In the genomic region with DNA sequence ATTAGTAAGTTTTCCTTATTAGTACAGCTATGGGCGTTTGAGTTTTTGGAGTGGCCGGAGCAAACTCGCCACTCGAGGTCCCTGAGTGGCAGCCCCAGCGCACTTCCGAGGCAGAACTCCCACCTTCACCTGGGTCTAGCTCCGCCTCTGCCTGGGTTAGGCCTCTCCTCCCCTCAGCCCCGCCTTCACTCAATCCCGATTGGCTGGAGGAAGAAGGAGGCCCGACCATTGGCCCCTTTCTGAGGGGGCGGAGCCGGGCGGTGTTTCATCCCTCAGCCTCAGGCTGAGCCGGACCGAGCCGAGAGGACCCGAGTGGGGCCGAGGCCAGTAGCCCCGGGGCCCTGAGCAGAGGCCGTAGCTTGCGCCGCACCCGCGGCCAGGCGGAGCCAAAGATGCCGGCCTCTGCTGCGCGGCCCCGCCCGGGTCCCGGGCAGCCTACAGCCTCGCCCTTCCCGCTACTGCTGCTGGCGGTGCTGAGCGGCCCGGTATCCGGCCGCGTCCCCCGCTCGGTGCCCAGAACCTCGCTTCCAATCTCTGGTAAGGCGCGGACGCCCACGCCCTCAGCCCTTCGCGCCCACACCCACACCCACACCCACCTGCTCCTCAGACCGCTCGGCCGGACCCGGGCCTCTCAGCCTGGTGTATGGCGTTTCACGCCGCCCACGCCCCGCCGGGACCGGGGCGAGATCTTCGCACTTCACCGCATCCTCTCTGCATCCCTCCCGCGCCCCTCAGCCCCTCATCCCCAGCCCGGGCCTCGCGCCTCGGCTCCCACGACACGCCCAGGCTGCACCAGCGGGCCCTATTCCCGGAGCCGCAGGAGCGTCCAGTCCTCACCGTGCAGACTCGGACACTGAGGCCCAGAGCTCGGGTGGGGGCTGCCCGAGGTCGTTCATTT, we compare ENCODE assay signal across 8 cellular contexts. TPM values are rescaled to one million over a fixed set of nuclear protein-coding genes. Genes with fewer than 3 reads are reported as not detected.
DNase-seq lines count a peak whose midpoint lies in the region; TF ChIP-seq lines count a peak whose summit lies in the region.

A gene with protein sequence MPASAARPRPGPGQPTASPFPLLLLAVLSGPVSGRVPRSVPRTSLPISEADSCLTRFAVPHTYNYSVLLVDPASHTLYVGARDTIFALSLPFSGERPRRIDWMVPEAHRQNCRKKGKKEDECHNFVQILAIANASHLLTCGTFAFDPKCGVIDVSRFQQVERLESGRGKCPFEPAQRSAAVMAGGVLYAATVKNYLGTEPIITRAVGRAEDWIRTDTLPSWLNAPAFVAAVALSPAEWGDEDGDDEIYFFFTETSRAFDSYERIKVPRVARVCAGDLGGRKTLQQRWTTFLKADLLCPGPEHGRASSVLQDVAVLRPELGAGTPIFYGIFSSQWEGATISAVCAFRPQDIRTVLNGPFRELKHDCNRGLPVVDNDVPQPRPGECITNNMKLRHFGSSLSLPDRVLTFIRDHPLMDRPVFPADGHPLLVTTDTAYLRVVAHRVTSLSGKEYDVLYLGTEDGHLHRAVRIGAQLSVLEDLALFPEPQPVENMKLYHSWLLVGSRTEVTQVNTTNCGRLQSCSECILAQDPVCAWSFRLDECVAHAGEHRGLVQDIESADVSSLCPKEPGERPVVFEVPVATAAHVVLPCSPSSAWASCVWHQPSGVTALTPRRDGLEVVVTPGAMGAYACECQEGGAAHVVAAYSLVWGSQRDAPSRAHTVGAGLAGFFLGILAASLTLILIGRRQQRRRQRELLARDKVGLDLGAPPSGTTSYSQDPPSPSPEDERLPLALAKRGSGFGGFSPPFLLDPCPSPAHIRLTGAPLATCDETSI (plus strand): TSS at position 263 of the 898 bp plus-strand sequence. CDS start 130 bp downstream, at position 393.

- H3K9me3 Mint-ChIP-seq in HFFc6: no peaks in the 10 kb centered on the region

- H3K27ac Mint-ChIP-seq in HFFc6: peak within 1 kb of the TSS; percentile 4

- DNase-seq in GM04504 (ENCODE audit: low read depth): peak; percentile 89
- peak; percentile 93 for DNase-seq in HFFc6
- DNase-seq in NAMALWA (ENCODE audit: low spot score): peak; percentile 96
- DNase-seq in SK-N-DZ (ENCODE audit: low spot score): peak; percentile 97
- DNase-seq in activated naive CD4-positive, alpha-beta T cell treated with anti-CD3 and anti-CD28 coated beads, Interleukin-2, amount 50 U/mL, for 16 hours: peak; percentile 96
- peak; percentile 97 for DNase-seq in globus pallidus (ENCODE audit: low spot score)
- peak; percentile 98 for DNase-seq in occipital lobe (lab: John Stamatoyannopoulos, UW)

- peaks cover 2% of the 10 kb centered on the region for H3K27me3 Mint-ChIP-seq in HFFc6 (ENCODE audit: insufficient read depth)

- TF ChIP-seq CTCF in HFFc6 (IDR thresholded peaks at IDR 0.05): no peak

- H3K36me3 Mint-ChIP-seq in HFFc6 (ENCODE audit: low read depth): no peaks in the 10 kb centered on the region

- H3K4me1 Mint-ChIP-seq in HFFc6 (ENCODE audit: low read depth): peaks cover 29% of the 10 kb centered on the region

- no peak within 1 kb of the TSS for H3K27ac ChIP-seq in temporal lobe (ENCODE audit: low read depth, low read length)

- H3K4me3 Mint-ChIP-seq in HFFc6: peak within 1 kb of the TSS; percentile 86

RNA-seq across cellular contexts. Expression of the gene that starts here (rescaled TPM):
- 10 to 100 TPM; 12.5 to 16.5 (median 14.4) TPM for total RNA-seq in HFFc6 (2021; fragmentation: NEBNext Ultra II Directional; extraction: Animal tissue kit (Norgen Biotek cat#: 25700))
- 11.5 and 13.6 TPM in 2 replicates for polyA plus RNA-seq in SK-N-DZ (2014; cell fraction: cytosol; rRNA removed)
- polyA plus RNA-seq in SK-N-DZ (2014; cell fraction: nucleus; rRNA removed): 15.9 and 18.5 TPM in 2 replicates
- total RNA-seq in occipital lobe: 15.3 TPM
- 13.8 TPM for total RNA-seq in temporal lobe
